18 cellular contexts compared by ENCODE assay signal in the genomic region with DNA sequence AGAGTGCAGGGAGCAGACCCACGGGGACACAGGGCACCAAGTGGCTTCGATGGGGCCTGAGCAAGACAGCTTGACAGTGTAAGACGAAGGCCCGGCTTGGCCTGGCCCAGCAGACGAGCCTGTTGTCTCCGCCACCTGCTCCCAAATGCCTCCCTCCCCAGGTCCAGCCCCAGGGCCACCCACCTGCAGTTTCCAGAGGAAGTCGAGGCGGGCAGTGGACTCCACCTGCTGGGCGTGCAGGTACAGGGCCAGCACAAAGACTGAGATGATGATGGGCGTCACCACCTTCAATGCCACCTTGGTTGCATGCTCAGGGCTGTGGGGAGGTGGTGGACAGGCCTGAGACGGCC.
"Had no signal": no experiment of that assay in that cellular context is flagged by ENCODE, and none has a peak within 500 bp of the region (broad histone marks: within the 10 kb centered on the region; RNA-seq: fewer than 3 reads in every experiment).

No MANE protein-coding gene starts in this region.

- H3K27me3 Mint-ChIP-seq: stimulated activated naive CD8-positive, alpha-beta T cell treated with anti-CD3 and anti-CD28 coated beads, Interleukin-15, Interleukin-2, amounts not matched to agents 100 ng/mL and 50 ng/mL, for 24 hours had no signal

- H3K27ac Mint-ChIP-seq: memory B cell; nephron; stimulated activated naive CD8-positive, alpha-beta T cell treated with anti-CD3 and anti-CD28 coated beads, Interleukin-15, Interleukin-2, amounts not matched to agents 100 ng/mL and 50 ng/mL, for 24 hours had no signal

- H3K9me3 Mint-ChIP-seq: memory B cell; stimulated activated naive CD8-positive, alpha-beta T cell treated with anti-CD3 and anti-CD28 coated beads, Interleukin-15, Interleukin-2, amounts not matched to agents 100 ng/mL and 50 ng/mL, for 24 hours had no signal

- H3K9me3 ChIP-seq: lower lobe of right lung, testis, tibial nerve, upper lobe of right lung, vagina had no signal

- ATAC-seq: left colon, lower lobe of right lung, sciatic nerve, upper lobe of right lung had no signal

- H3K4me1 ChIP-seq: lower lobe of right lung, testis, tibial nerve, upper lobe of right lung, vagina had no signal

- H3K4me3 Mint-ChIP-seq: memory B cell; nephron; stimulated activated naive CD8-positive, alpha-beta T cell treated with anti-CD3 and anti-CD28 coated beads, Interleukin-15, Interleukin-2, amounts not matched to agents 100 ng/mL and 50 ng/mL, for 24 hours had no signal

- H2AFZ ChIP-seq: hepatocyte had no signal

- H3K36me3 ChIP-seq: lower lobe of right lung, upper lobe of right lung had no signal

- H3K4me3 ChIP-seq: dorsolateral prefrontal cortex, hepatocyte, lower lobe of right lung, skin epidermis, testis, tibial nerve, upper lobe of right lung, vagina had no signal

- H3K4me2 ChIP-seq: hepatocyte had no signal

- H3K36me3 Mint-ChIP-seq: memory B cell had no signal

- H3K4me1 Mint-ChIP-seq: memory B cell, nephron had no signal

- DNase-seq: cortex of kidney; effector CD8-positive, alpha-beta T cell; foreskin melanocyte; left colon; lower lobe of right lung; midbrain; stimulated activated CD4-positive, alpha-beta T cell treated with anti-CD3 and anti-CD28 coated beads, Interleukin-12 subunit alpha, Interleukin-12 subunit beta, amount 100 ng/mL, for 4 hours; testis had no signal

- H3K27ac ChIP-seq: dorsolateral prefrontal cortex, hepatocyte, lower lobe of right lung, skin epidermis, testis, tibial nerve, upper lobe of right lung, vagina had no signal

- H3K27me3 ChIP-seq: dorsolateral prefrontal cortex, hepatocyte, testis, tibial nerve, upper lobe of right lung, vagina had no signal
